ENCODE assay signal across 20 cellular contexts in the genomic region with DNA sequence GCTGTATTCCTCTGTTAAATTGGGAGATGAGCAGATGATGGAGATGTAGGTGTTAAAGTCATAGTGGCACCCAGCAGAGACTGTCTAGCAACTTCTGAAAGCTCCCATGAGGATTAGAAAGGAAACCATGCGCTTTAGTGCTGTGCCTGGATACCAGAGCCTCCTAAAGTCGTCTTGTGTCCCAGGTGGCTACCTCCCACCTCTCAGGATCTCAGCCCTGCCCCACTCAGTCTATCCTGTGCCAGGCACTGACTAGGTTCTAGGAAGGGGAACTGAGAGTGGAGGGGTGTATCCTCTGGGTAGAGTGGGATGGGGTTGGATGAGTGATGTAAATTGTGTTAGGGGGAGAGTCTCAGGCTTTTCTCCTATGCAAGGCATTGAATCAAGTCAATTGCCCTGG.
DNase-seq lines count a peak whose midpoint lies in the region; ATAC-seq, FAIRE-seq and TF ChIP-seq lines count a peak whose summit lies in the region.
"Had no signal": no experiment of that assay in that cellular context is flagged by ENCODE, and none has a peak within 500 bp of the region (broad histone marks: within the 10 kb centered on the region; RNA-seq: fewer than 3 reads in every experiment).

No MANE protein-coding gene starts in this region.

- POLR2A ChIA-PET in Caco-2 (lab: Charles Lee), result no interaction called here

- TF ChIP-seq CTCF in Caco-2 (IDR thresholded peaks at IDR 0.05; ENCODE audit: insufficient read depth in 1 of 2, low read depth in 1 of 2, low read length in 1 of 2, severe bottlenecking in 1 of 2, unreplicated experiment in 1 of 2) (no peak), hepatocyte (IDR thresholded peaks at IDR 0.05; ENCODE audit: poor library complexity) (no peak), chondrocyte (IDR thresholded peaks at IDR 0.05) (no peak)

- no peak overlapping the region for H3K4me3 Mint-ChIP-seq in Caco-2 (ENCODE audit: unreplicated experiment)
- H3K4me3 Mint-ChIP-seq in chondrocyte (ENCODE audit: unreplicated experiment), result no peak overlapping the region
- H3K4me3 Mint-ChIP-seq: activated B cell treated with CpG ODN at 0.5 μM for 24 hours; activated CD8-positive, alpha-beta T cell treated with anti-CD3 and anti-CD28 coated beads for 36 hours; activated naive CD4-positive, alpha-beta T cell treated with anti-CD3 and anti-CD28 coated beads for 36 hours had no signal

- 73% methylated on average over 2 of the region's 2 CpGs for WGBS in hepatocyte (ENCODE audit: low lambda C conversion rate, missing lambda C conversion rate)
- 59 to 70% (median 69%) methylated on average over 2 of the region's 2 CpGs for WGBS in small intestine, 3 donors

- H3K9me3 Mint-ChIP-seq in Caco-2 (ENCODE audit: unreplicated experiment), result no peaks in the 10 kb centered on the region
- H3K9me3 Mint-ChIP-seq in chondrocyte (ENCODE audit: low read depth), result no peaks in the 10 kb centered on the region
- H3K9me3 Mint-ChIP-seq: activated B cell treated with CpG ODN at 0.5 μM for 24 hours; activated CD8-positive, alpha-beta T cell treated with anti-CD3 and anti-CD28 coated beads for 36 hours; activated naive CD4-positive, alpha-beta T cell treated with anti-CD3 and anti-CD28 coated beads for 36 hours had no signal

- no peaks in the 10 kb centered on the region for H4K20me1 ChIP-seq in hepatocyte (ENCODE audit: insufficient read depth, poor library complexity, severe bottlenecking)

- H3K36me3 Mint-ChIP-seq in Caco-2 (ENCODE audit: insufficient read depth, unreplicated experiment) (peaks cover 7% of the 10 kb centered on the region), chondrocyte (ENCODE audit: low read depth) (peaks cover 3% of the 10 kb centered on the region)

- no peak for ATAC-seq in GM21515 (IDR thresholded peaks at IDR 0.05; ENCODE audit: unreplicated experiment)
- ATAC-seq: activated CD8-positive, alpha-beta T cell treated with anti-CD3 and anti-CD28 coated beads for 36 hours had no signal

- H3K4me3 ChIP-seq in Caco-2 (ENCODE audit: low read depth, low read length) (no peak overlapping the region), hepatocyte (no peak overlapping the region), small intestine (ENCODE audit: low read depth in 1 of 2, low read length in 2 of 2) (no peak overlapping the region)
- H3K4me3 ChIP-seq: SK-N-MC had no signal

- H3K27ac Mint-ChIP-seq in Caco-2 (ENCODE audit: unreplicated experiment) (peak overlapping the region; percentile 36), chondrocyte (ENCODE audit: unreplicated experiment) (no peak overlapping the region)
- H3K27ac Mint-ChIP-seq: activated B cell treated with CpG ODN at 0.5 μM for 24 hours; activated CD8-positive, alpha-beta T cell treated with anti-CD3 and anti-CD28 coated beads for 36 hours; activated naive CD4-positive, alpha-beta T cell treated with anti-CD3 and anti-CD28 coated beads for 36 hours had no signal

- DNase-seq in Caco-2 (no peak), MV-4-11 (lab: John Stamatoyannopoulos, UW) (peak; percentile 38), hepatocyte (ENCODE audit: low spot score) (no peak), small intestine (no peak), chondrocyte (ENCODE audit: low spot score) (no peak), NCI-H446 treated with DMSO at 0.1 percent for 48 hours (lab: John Stamatoyannopoulos, UW) (no peak)
- DNase-seq: activated B cell treated with CpG ODN at 0.5 μM for 24 hours; activated CD8-positive, alpha-beta T cell treated with anti-CD3 and anti-CD28 coated beads for 36 hours; activated naive CD4-positive, alpha-beta T cell treated with anti-CD3 and anti-CD28 coated beads for 36 hours; activated T-cell treated with anti-CD3 and anti-CD28 coated beads, Interleukin-2, amount 50 U/mL, for 1 hour; hippocampal formation; Karpas-422; kidney; midbrain; NCI-H2171; NCI-H748 treated with DMSO at 0.1 percent for 48 hours had no signal

- H3K27ac ChIP-seq in hepatocyte (peak overlapping the region; percentile 65), small intestine (ENCODE audit: low read depth in 1 of 2, low read length in 1 of 2) (peak overlapping the region; percentile 8 to 75)
- H3K27ac ChIP-seq: SK-N-MC had no signal

- CTCF ChIA-PET in Caco-2 (lab: Charles Lee), result no interaction called here

- H3K27me3 ChIP-seq in Caco-2 (replicated peaks; ENCODE audit: control insufficient read depth, insufficient read depth, low read length), result no peaks in the 10 kb centered on the region
- no peaks in the 10 kb centered on the region for H3K27me3 ChIP-seq in hepatocyte
- H3K27me3 ChIP-seq in small intestine (ENCODE audit: control insufficient read depth in 2 of 2, insufficient read depth in 2 of 2, low read length in 2 of 2), result no peaks in the 10 kb centered on the region

- H3K36me3 ChIP-seq in Caco-2 (ENCODE audit: control insufficient read depth, insufficient read depth, low read length) (no peaks in the 10 kb centered on the region), hepatocyte (replicated peaks; ENCODE audit: insufficient read depth, low read depth) (no peaks in the 10 kb centered on the region), small intestine (ENCODE audit: control insufficient read depth in 2 of 2, insufficient read depth in 2 of 2, low read length in 2 of 2) (no peaks in the 10 kb centered on the region)

- H3K79me2 ChIP-seq in hepatocyte, result peaks cover 33% of the 10 kb centered on the region

- H3K4me1 Mint-ChIP-seq in Caco-2 (ENCODE audit: low read depth, unreplicated experiment) (peaks cover 7% of the 10 kb centered on the region), chondrocyte (ENCODE audit: low read depth) (peaks cover 22% of the 10 kb centered on the region)
- H3K4me1 Mint-ChIP-seq: activated B cell treated with CpG ODN at 0.5 μM for 24 hours had no signal

- intact Hi-C loops in Caco-2 (cut with micrococcal nuclease; ENCODE audit: unreplicated experiment), result no loop called here

- FAIRE-seq in small intestine (lab: Jason Lieb, UNC), result no peak
- FAIRE-seq: H1, HTR-8/SVneo, kidney had no signal

- no TSS peak for BruUV-seq in Caco-2 (replicated peaks; lab: Mats Ljungman, UMichigan)

- H3K9me2 ChIP-seq in hepatocyte (replicated peaks; ENCODE audit: insufficient read depth), result no peaks in the 10 kb centered on the region

- H3K9me3 ChIP-seq in Caco-2 (no peaks in the 10 kb centered on the region), hepatocyte (ENCODE audit: low read depth) (no peaks in the 10 kb centered on the region), small intestine (ENCODE audit: control insufficient read depth, low read depth) (no peaks in the 10 kb centered on the region)

- H2AFZ ChIP-seq in hepatocyte, result no peak overlapping the region

- no peak overlapping the region for H3K4me2 ChIP-seq in hepatocyte

- H3K27me3 Mint-ChIP-seq in Caco-2 (ENCODE audit: insufficient read depth, unreplicated experiment), result no peaks in the 10 kb centered on the region
- H3K27me3 Mint-ChIP-seq in chondrocyte (ENCODE audit: low read depth), result no peaks in the 10 kb centered on the region
- H3K27me3 Mint-ChIP-seq: activated CD8-positive, alpha-beta T cell treated with anti-CD3 and anti-CD28 coated beads for 36 hours had no signal

- H3K4me1 ChIP-seq in Caco-2, result no peaks in the 10 kb centered on the region
- H3K4me1 ChIP-seq in hepatocyte (ENCODE audit: insufficient read depth), result peaks cover 8% of the 10 kb centered on the region
- peaks cover 0 to 2% of the 10 kb centered on the region in 2 donors for H3K4me1 ChIP-seq in small intestine (ENCODE audit: control insufficient read depth in 2 of 2, insufficient read depth in 1 of 2, low read depth in 1 of 2, low read length in 1 of 2)
